In genomic region chr11:20031155-20032001, GRCh38 we compare ENCODE assay signal across 10 cellular contexts.
DNase-seq lines count a peak whose midpoint lies in the region; FAIRE-seq and TF ChIP-seq lines count a peak whose summit lies in the region.
"Had no signal": no experiment of that assay in that cellular context is flagged by ENCODE, and none has a peak within 500 bp of the region (broad histone marks: within the 10 kb centered on the region; RNA-seq: fewer than 3 reads in every experiment).

No MANE protein-coding gene starts in this region.

- H3K9ac ChIP-seq in mesendoderm (ENCODE audit: low read length): peak overlapping the region; percentile 40
- peak overlapping the region in 1 of 2 donors; percentile 42 for H3K9ac ChIP-seq in kidney (ENCODE audit: low read length in 2 of 2)

- H3K23ac ChIP-seq in mesendoderm (ENCODE audit: low read length): no peak overlapping the region

- H3K18ac ChIP-seq in mesendoderm (ENCODE audit: low read length): peak overlapping the region; percentile 70

- H3K79me1 ChIP-seq in mesendoderm (ENCODE audit: low read length): peaks cover 4% of the 10 kb centered on the region

- H3K56ac ChIP-seq in mesendoderm (ENCODE audit: low read length): peak overlapping the region; percentile 71

- H3K4me3 ChIP-seq in BJ (ENCODE audit: low read depth, low read length): no peak overlapping the region
- H3K4me3 ChIP-seq in choroid plexus epithelial cell (ENCODE audit: low read depth, low read length): peak overlapping the region; percentile 4
- H3K4me3 ChIP-seq in mesendoderm (ENCODE audit: low read length): no peak overlapping the region
- no peak overlapping the region for H3K4me3 ChIP-seq in effector memory CD4-positive, alpha-beta T cell (ENCODE audit: insufficient read depth, low read depth, low read length, poor library complexity, severe bottlenecking)
- peak overlapping the region in 1 of 2 donors; percentile 38 for H3K4me3 ChIP-seq in kidney (ENCODE audit: low read length in 2 of 2)

- peaks cover 31% of the 10 kb centered on the region for H3K4me1 ChIP-seq in mesendoderm (ENCODE audit: control insufficient read depth, low read depth, low read length)
- H3K4me1 ChIP-seq in effector memory CD4-positive, alpha-beta T cell (ENCODE audit: control insufficient read depth, insufficient read depth, low read length, poor library complexity, severe bottlenecking): no peaks in the 10 kb centered on the region
- peaks cover 8 to 23% of the 10 kb centered on the region in 2 donors for H3K4me1 ChIP-seq in kidney (ENCODE audit: control insufficient read depth in 1 of 2, insufficient read depth in 1 of 2, low read depth in 1 of 2, low read length in 2 of 2)

- H3K36me3 ChIP-seq in BJ (ENCODE audit: control insufficient read depth, insufficient read depth, low read length) (0 out of 2 replicates have a peak, but pooled peaks cover 1% of the 10 kb centered on the region), mesendoderm (ENCODE audit: control insufficient read depth, insufficient read depth, low read length) (no peaks in the 10 kb centered on the region), kidney (ENCODE audit: control insufficient read depth in 1 of 2, insufficient read depth in 2 of 2, low read length in 2 of 2) (no peaks in the 10 kb centered on the region)
- H3K36me3 ChIP-seq in effector memory CD4-positive, alpha-beta T cell (ENCODE audit: control insufficient read depth, insufficient read depth, low read length): no peaks in the 10 kb centered on the region

- intact Hi-C loops in kidney (cut with DNase I): no loop called here

- H2BK5ac ChIP-seq in mesendoderm (ENCODE audit: low read length): peak overlapping the region; percentile 81

- H2AK5ac ChIP-seq in mesendoderm (ENCODE audit: low read length): peak overlapping the region; percentile 53

- H4K8ac ChIP-seq in mesendoderm (ENCODE audit: low read depth, low read length): no peak overlapping the region

- DNase-seq in BJ (ENCODE audit: low read depth) (peak; percentile 93), LHCN-M2 (ENCODE audit: low read depth) (peak; percentile 88), choroid plexus epithelial cell (ENCODE audit: low read depth) (peak; percentile 86), mesendoderm (peak; percentile 93), D721Med (ENCODE audit: insufficient read length, low spot score) (no peak), CD1c-positive myeloid dendritic cell (ENCODE audit: extremely low spot score) (no peak), kidney (no peak)
- DNase-seq in effector memory CD4-positive, alpha-beta T cell: no peak
- DNase-seq: NCI-H2081, T-helper 17 cell had no signal

- H3K27me3 ChIP-seq in BJ (ENCODE audit: control insufficient read depth, insufficient read depth, low read length): no peaks in the 10 kb centered on the region
- no peaks in the 10 kb centered on the region for H3K27me3 ChIP-seq in mesendoderm (ENCODE audit: insufficient read depth, low read length, poor library complexity)
- H3K27me3 ChIP-seq in effector memory CD4-positive, alpha-beta T cell (replicated peaks; ENCODE audit: control insufficient read depth, insufficient read depth, low read length, poor library complexity, severe bottlenecking): no peaks in the 10 kb centered on the region

- peak overlapping the region; percentile 6 for H3K4me2 ChIP-seq in mesendoderm (ENCODE audit: low read length)

- H3K27ac ChIP-seq in mesendoderm (ENCODE audit: low read depth, low read length) (peak overlapping the region; percentile 84), kidney (ENCODE audit: low read depth in 2 of 2, low read length in 2 of 2) (peak overlapping the region in 1 of 2 donors; percentile 15)
- H3K27ac ChIP-seq in effector memory CD4-positive, alpha-beta T cell (ENCODE audit: insufficient read depth, low read length, poor library complexity, severe bottlenecking): no peak overlapping the region

- TF ChIP-seq CTCF in BJ (IDR thresholded peaks at IDR 0.05; ENCODE audit: insufficient read depth, low read depth, low read length): no peak
- no peak for TF ChIP-seq CTCF in choroid plexus epithelial cell (conservative IDR thresholded peaks at IDR 0.05; ENCODE audit: low read depth, low read length)
- TF ChIP-seq CTCF in D721Med (IDR thresholded peaks at IDR 0.05; ENCODE audit: insufficient read depth, missing control alignments): no peak
- no peak for TF ChIP-seq CTCF in kidney (IDR thresholded peaks at IDR 0.05; ENCODE audit: borderline replicate concordance, extremely low read depth, insufficient read depth)

- H2BK120ac ChIP-seq in mesendoderm (ENCODE audit: low read depth, low read length): peak overlapping the region; percentile 89

- POLR2A ChIA-PET in BJ (lab: Charles Lee): no interaction called here

- no CpG with 5 or more reads among the region's 7 CpGs for WGBS in mesendoderm (ENCODE audit: extremely low coverage, insufficient coverage, low lambda C conversion rate)

- no peak overlapping the region for H2BK15ac ChIP-seq in mesendoderm (replicated peaks; ENCODE audit: low read depth)

- H3K4ac ChIP-seq in mesendoderm (ENCODE audit: low read depth, low read length): no peak overlapping the region

- peaks cover 68% of the 10 kb centered on the region for H3K79me2 ChIP-seq in mesendoderm (ENCODE audit: control insufficient read depth, insufficient read depth, low read length)

- CTCF ChIA-PET in BJ (lab: Yijun Ruan, JAX): interaction anchor here (0.7 to 1.6 kb wide), 4 partner anchors 10 to 324 kb away, joined by 3 to 4 read pairs (median 4); no protein-coding TSS in a partner anchor

- FAIRE-seq in D721Med (lab: Jason Lieb, UNC) (no peak), kidney (lab: Jason Lieb, UNC) (no peak)

- H3K9me3 ChIP-seq in effector memory CD4-positive, alpha-beta T cell (ENCODE audit: control insufficient read depth, low read length): no peaks in the 10 kb centered on the region
- no peaks in the 10 kb centered on the region for H3K9me3 ChIP-seq in kidney (ENCODE audit: control insufficient read depth in 1 of 2, low read length in 2 of 2)

- no peak overlapping the region for H4K5ac ChIP-seq in mesendoderm (ENCODE audit: low read length)

Comparison
In these comparisons a context has a peak if more than half of its experiments do, and no peak if none do; other contexts are left out.
1. DNase-seq: peak in BJ (single experiment), LHCN-M2 (single experiment), choroid plexus epithelial cell (single experiment) and mesendoderm (single experiment); none in D721Med (single experiment), CD1c-positive myeloid dendritic cell (single experiment), effector memory CD4-positive, alpha-beta T cell (0 of 3) and kidney (single experiment).